In genomic region chr10:17213646-17214349, GRCh38 we compare ENCODE assay signal across 2 cellular contexts.
TF ChIP-seq lines count a peak whose summit lies in the region.

No MANE protein-coding gene starts in this region.

TF ChIP-seq in SK-N-SH, 30 proteins besides CTCF, POLR2A, EP300 and RAD21 (continued from another document):
- TF ChIP-seq USF1 (IDR thresholded peaks at IDR 0.05; ENCODE audit: borderline replicate concordance, low read depth) (no peak), SMC3 (IDR thresholded peaks at IDR 0.05; ENCODE audit: low read depth, low read length) (no peak), GATA2 (CRISPR knock-in tag; IDR thresholded peaks at IDR 0.05) (no peak), RCOR1 (IDR thresholded peaks at IDR 0.05; ENCODE audit: low read length) (no peak), FOSL2 (IDR thresholded peaks at IDR 0.05; ENCODE audit: borderline replicate concordance, low read depth) (no peak), TCF12 (IDR thresholded peaks at IDR 0.05) (no peak), NFIC (IDR thresholded peaks at IDR 0.05; ENCODE audit: borderline replicate concordance) (no peak), GABPA (IDR thresholded peaks at IDR 0.05; ENCODE audit: low read depth) (no peak), SIN3A (IDR thresholded peaks at IDR 0.05; ENCODE audit: borderline replicate concordance, low read depth, low read length) (no peak)
- TF ChIP-seq, protein P1, sequence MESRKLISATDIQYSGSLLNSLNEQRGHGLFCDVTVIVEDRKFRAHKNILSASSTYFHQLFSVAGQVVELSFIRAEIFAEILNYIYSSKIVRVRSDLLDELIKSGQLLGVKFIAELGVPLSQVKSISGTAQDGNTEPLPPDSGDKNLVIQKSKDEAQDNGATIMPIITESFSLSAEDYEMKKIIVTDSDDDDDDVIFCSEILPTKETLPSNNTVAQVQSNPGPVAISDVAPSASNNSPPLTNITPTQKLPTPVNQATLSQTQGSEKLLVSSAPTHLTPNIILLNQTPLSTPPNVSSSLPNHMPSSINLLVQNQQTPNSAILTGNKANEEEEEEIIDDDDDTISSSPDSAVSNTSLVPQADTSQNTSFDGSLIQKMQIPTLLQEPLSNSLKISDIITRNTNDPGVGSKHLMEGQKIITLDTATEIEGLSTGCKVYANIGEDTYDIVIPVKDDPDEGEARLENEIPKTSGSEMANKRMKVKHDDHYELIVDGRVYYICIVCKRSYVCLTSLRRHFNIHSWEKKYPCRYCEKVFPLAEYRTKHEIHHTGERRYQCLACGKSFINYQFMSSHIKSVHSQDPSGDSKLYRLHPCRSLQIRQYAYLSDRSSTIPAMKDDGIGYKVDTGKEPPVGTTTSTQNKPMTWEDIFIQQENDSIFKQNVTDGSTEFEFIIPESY (IDR thresholded peaks at IDR 0.05; ENCODE audit: borderline replicate concordance, low read depth) = no peak

TF ChIP-seq in SK-N-SH treated with all-trans-retinoic acid at 6 μM for 48 hours, 23 proteins besides CTCF, POLR2A, EP300 and RAD21 (continued from another document):
- no peak for TF ChIP-seq CSRNP3 (CRISPR knock-in tag; IDR thresholded peaks at IDR 0.05)
- TF ChIP-seq ZNF70 (CRISPR knock-in tag; IDR thresholded peaks at IDR 0.05) = no peak
- no peak for TF ChIP-seq TOX (CRISPR knock-in tag; IDR thresholded peaks at IDR 0.05; ENCODE audit: borderline replicate concordance)
- no peak for TF ChIP-seq TCF4 (CRISPR knock-in tag; IDR thresholded peaks at IDR 0.05; ENCODE audit: borderline replicate concordance)
- no peak for TF ChIP-seq TSHZ2 (CRISPR knock-in tag; IDR thresholded peaks at IDR 0.05)
- no peak for TF ChIP-seq ISL1 (CRISPR knock-in tag; IDR thresholded peaks at IDR 0.05)
- no peak for TF ChIP-seq BACH2 (CRISPR knock-in tag; IDR thresholded peaks at IDR 0.05; ENCODE audit: borderline replicate concordance)
- TF ChIP-seq SNAI2 (CRISPR knock-in tag; IDR thresholded peaks at IDR 0.05) = no peak
- TF ChIP-seq GLIS3 (CRISPR knock-in tag; IDR thresholded peaks at IDR 0.05) = no peak
- TF ChIP-seq OSR1 (CRISPR knock-in tag; IDR thresholded peaks at IDR 0.05) = no peak
- no peak for TF ChIP-seq ZNF8 (CRISPR knock-in tag; IDR thresholded peaks at IDR 0.05)
